ENCODE assay signal across 24 cellular contexts in genomic region chr3:39315420-39315819, GRCh38. TPM values are rescaled to one million over a fixed set of nuclear protein-coding genes. Genes with fewer than 3 reads are reported as not detected.
DNase-seq lines count a peak whose midpoint lies in the region; ATAC-seq and TF ChIP-seq lines count a peak whose summit lies in the region.
"Had no signal": no experiment of that assay in that cellular context is flagged by ENCODE, and none has a peak within 500 bp of the region (broad histone marks: within the 10 kb centered on the region; RNA-seq: fewer than 3 reads in every experiment).

No MANE protein-coding gene starts in this region.

- peaks cover 4 to 20% of the 10 kb centered on the region in 2 donors for H3K36me3 Mint-ChIP-seq in activated naive CD4-positive, alpha-beta T cell treated with anti-CD3 and anti-CD28 coated beads, Interleukin-2, amount 50 U/mL, for 72 hours
- peaks cover 4% of the 10 kb centered on the region for H3K36me3 Mint-ChIP-seq in activated naive CD4-positive, alpha-beta T cell treated with anti-CD3 and anti-CD28 coated beads for 36 hours (ENCODE audit: low read depth)

- DNase-seq in activated CD4-positive, CD25-positive, alpha-beta regulatory T cell treated with anti-CD3 and anti-CD28 coated beads, Interleukin-2, amount 50 U/mL, for 72 hours = no peak
- no peak for DNase-seq in activated naive CD4-positive, alpha-beta T cell treated with anti-CD3 and anti-CD28 coated beads, Interleukin-2, amount 50 U/mL, for 72 hours (ENCODE audit: low spot score in 2 of 2)
- no peak for DNase-seq in activated naive CD4-positive, alpha-beta T cell treated with anti-CD3 and anti-CD28 coated beads for 36 hours
- peak; percentile 4 for DNase-seq in fibroblast of mammary gland (ENCODE audit: low read depth)
- no peak for DNase-seq in mucosa of gallbladder (ENCODE audit: low spot score)
- no peak for DNase-seq in NCI-H1930 (lab: John Stamatoyannopoulos, UW)
- DNase-seq: ACHN; Calu3; CD8-positive, alpha-beta memory T cell; GDM1; MG63; NCI-H1417; NCI-H1694 treated with DMSO at 0.1 percent for 48 hours; NCI-H446 treated with DMSO at 0.1 percent for 48 hours; NCI-H526 treated with DMSO at 0.1 percent for 48 hours; Right ventricle myocardium superior had no signal

- H3K27ac Mint-ChIP-seq in activated naive CD4-positive, alpha-beta T cell treated with anti-CD3 and anti-CD28 coated beads, Interleukin-2, amount 50 U/mL, for 72 hours = no peak overlapping the region
- H3K27ac Mint-ChIP-seq in activated naive CD4-positive, alpha-beta T cell treated with anti-CD3 and anti-CD28 coated beads for 36 hours = no peak overlapping the region
- H3K27ac Mint-ChIP-seq: CD8-positive, alpha-beta memory T cell had no signal

- H3K4me3 Mint-ChIP-seq in activated naive CD4-positive, alpha-beta T cell treated with anti-CD3 and anti-CD28 coated beads for 36 hours = no peak overlapping the region
- H3K4me3 Mint-ChIP-seq: CD8-positive, alpha-beta memory T cell had no signal

- H3K27me3 Mint-ChIP-seq in activated naive CD4-positive, alpha-beta T cell treated with anti-CD3 and anti-CD28 coated beads for 36 hours (ENCODE audit: low read depth) = no peaks in the 10 kb centered on the region

- no peak overlapping the region for H3K4me3 ChIP-seq in fibroblast of mammary gland (ENCODE audit: control insufficient read depth, low read depth, low read length)
- H3K4me3 ChIP-seq: BLaER1 treated with 17β-estradiol and CSF1 and Interleukin-3, amounts not matched to agents 10 nM and 100 nM; MG63 had no signal

- intact Hi-C loops in activated naive CD4-positive, alpha-beta T cell treated with anti-CD3 and anti-CD28 coated beads for 36 hours (cut with micrococcal nuclease) = loop anchor here (1.0 kb wide), 1 partner anchor 13 kb away; no protein-coding TSS in a partner anchor

- TF ChIP-seq CTCF in fibroblast of mammary gland (conservative IDR thresholded peaks at IDR 0.05; ENCODE audit: control insufficient read depth, insufficient read depth, low read depth, low read length) = no peak

- peaks cover 7 to 15% of the 10 kb centered on the region in 2 donors for H3K9me3 Mint-ChIP-seq in activated naive CD4-positive, alpha-beta T cell treated with anti-CD3 and anti-CD28 coated beads, Interleukin-2, amount 50 U/mL, for 72 hours
- peaks cover 12% of the 10 kb centered on the region for H3K9me3 Mint-ChIP-seq in activated naive CD4-positive, alpha-beta T cell treated with anti-CD3 and anti-CD28 coated beads for 36 hours

- peak; percentile 80 to 91 for ATAC-seq in activated CD4-positive, CD25-positive, alpha-beta regulatory T cell treated with anti-CD3 and anti-CD28 coated beads, Interleukin-2, amount 50 U/mL, for 24 hours
- peak; percentile 59 for ATAC-seq in activated naive CD4-positive, alpha-beta T cell treated with anti-CD3 and anti-CD28 coated beads, Interleukin-2, amount 50 U/mL, for 72 hours
- ATAC-seq in GM18867 (IDR thresholded peaks at IDR 0.05; ENCODE audit: unreplicated experiment) = no peak

- H3K4me1 Mint-ChIP-seq in activated naive CD4-positive, alpha-beta T cell treated with anti-CD3 and anti-CD28 coated beads for 36 hours (ENCODE audit: low read depth) = peaks cover 9% of the 10 kb centered on the region
- H3K4me1 Mint-ChIP-seq: CD8-positive, alpha-beta memory T cell had no signal

- CTCF ChIA-PET in activated naive CD4-positive, alpha-beta T cell treated with anti-CD3 and anti-CD28 coated beads for 36 hours (lab: Charles Lee) = interaction anchor here (1.0 kb wide), 1 partner anchor 28 kb away, joined by 4 read pairs; no protein-coding TSS in a partner anchor

RNA-seq across cellular contexts. Expression of gene CCR8, which starts 14.1 kb away (rescaled TPM):
- total RNA-seq in activated naive CD4-positive, alpha-beta T cell treated with anti-CD3 and anti-CD28 coated beads, Interleukin-2, amount 50 U/mL, for 72 hours = under 1 TPM; 0.36 to 0.53 TPM
- not detected for total RNA-seq in activated naive CD4-positive, alpha-beta T cell treated with anti-CD3 and anti-CD28 coated beads for 36 hours
- total RNA-seq in mucosa of gallbladder = not detected
- total RNA-seq: Calu3, Daoy, H4, LHCN-M2, Right ventricle myocardium superior, RPMI7951, SK-MEL-5 had no signal

RNA-seq across cellular contexts. Expression of gene CX3CR1, which starts 35.6 kb away (rescaled TPM):
- under 1 TPM; 0.23 to 0.25 TPM for total RNA-seq in activated naive CD4-positive, alpha-beta T cell treated with anti-CD3 and anti-CD28 coated beads, Interleukin-2, amount 50 U/mL, for 72 hours
- not detected for total RNA-seq in activated naive CD4-positive, alpha-beta T cell treated with anti-CD3 and anti-CD28 coated beads for 36 hours
- 22.6 TPM for total RNA-seq in mucosa of gallbladder
- total RNA-seq: Calu3, Daoy, H4, LHCN-M2, SK-MEL-5 had no signal

Comparison
In these comparisons a context has a peak if more than half of its experiments do, and no peak if none do; other contexts are left out.
1. RNA of gene CX3CR1, which starts 35.6 kb away (total RNA-seq): 22.6 TPM in mucosa of gallbladder (single experiment); 0.23 to 0.25 TPM in activated naive CD4-positive, alpha-beta T cell treated with anti-CD3 and anti-CD28 coated beads, Interleukin-2, amount 50 U/mL, for 72 hours and not detected in activated naive CD4-positive, alpha-beta T cell treated with anti-CD3 and anti-CD28 coated beads for 36 hours; every median in the first group is over 10 times any median in the second.